ENCODE assay signal across 17 cellular contexts in genomic region chr5:10418654-10419345, GRCh38. TPM values are rescaled to one million over a fixed set of nuclear protein-coding genes. Genes with fewer than 3 reads are reported as not detected.
DNase-seq lines count a peak whose midpoint lies in the region; ATAC-seq, FAIRE-seq and TF ChIP-seq lines count a peak whose summit lies in the region.
"Had no signal": no experiment of that assay in that cellular context is flagged by ENCODE, and none has a peak within 500 bp of the region (broad histone marks: within the 10 kb centered on the region; RNA-seq: fewer than 3 reads in every experiment).

No MANE protein-coding gene starts in this region.

- no peaks in the 10 kb centered on the region for H3K9me3 Mint-ChIP-seq in activated CD4-positive, alpha-beta T cell treated with anti-CD3 and anti-CD28 coated beads, Interleukin-2, amount 10 ng/mL, durations not matched to agents 7 days and 5 days
- H3K9me3 Mint-ChIP-seq: central memory CD8-positive, alpha-beta T cell; IgD-negative memory B cell; type B pancreatic cell had no signal

- H3K36me3 Mint-ChIP-seq in activated CD4-positive, alpha-beta T cell treated with anti-CD3 and anti-CD28 coated beads, Interleukin-2, amount 10 ng/mL, durations not matched to agents 7 days and 5 days (ENCODE audit: low read depth): peaks cover 74% of the 10 kb centered on the region
- H3K36me3 Mint-ChIP-seq: IgD-negative memory B cell had no signal

- H3K27me3 Mint-ChIP-seq in activated CD4-positive, alpha-beta T cell treated with anti-CD3 and anti-CD28 coated beads, Interleukin-2, amount 10 ng/mL, durations not matched to agents 7 days and 5 days: no peaks in the 10 kb centered on the region
- H3K27me3 Mint-ChIP-seq: central memory CD8-positive, alpha-beta T cell; IgD-negative memory B cell; type B pancreatic cell had no signal

- TF ChIP-seq CTCF in Panc1 (IDR thresholded peaks at IDR 0.05): no peak
- no peak for TF ChIP-seq CTCF in GM10266 (IDR thresholded peaks at IDR 0.05; ENCODE audit: control insufficient read depth, insufficient read depth, low read depth, missing control alignments)

- no peaks in the 10 kb centered on the region for H3K27me3 ChIP-seq in Panc1 (ENCODE audit: control insufficient read depth, insufficient read depth, low read length)

- peak overlapping the region; percentile 58 for H3K27ac Mint-ChIP-seq in activated CD4-positive, alpha-beta T cell treated with anti-CD3 and anti-CD28 coated beads, Interleukin-2, amount 10 ng/mL, durations not matched to agents 7 days and 5 days
- H3K27ac Mint-ChIP-seq: IgD-negative memory B cell, type B pancreatic cell had no signal

- BruUV-seq in Panc1 (replicated peaks; lab: Mats Ljungman, UMichigan): TSS peak; percentile 4

- peaks cover 51% of the 10 kb centered on the region for H3K36me3 ChIP-seq in Panc1 (ENCODE audit: control insufficient read depth, insufficient read depth, low read length)

- POLR2A ChIA-PET in activated CD4-positive, alpha-beta T cell treated with anti-CD3 and anti-CD28 coated beads, Interleukin-2, amount 10 ng/mL, durations not matched to agents 7 days and 5 days (lab: Charles Lee): no interaction called here
- POLR2A ChIA-PET in Panc1 (lab: Charles Lee): no interaction called here

- peaks cover 32% of the 10 kb centered on the region for H3K4me1 Mint-ChIP-seq in activated CD4-positive, alpha-beta T cell treated with anti-CD3 and anti-CD28 coated beads, Interleukin-2, amount 10 ng/mL, durations not matched to agents 7 days and 5 days
- H3K4me1 Mint-ChIP-seq: IgD-negative memory B cell had no signal

- TF ChIP-seq POLR2A in H54 (IDR thresholded peaks at IDR 0.05; ENCODE audit: low read depth, low read length): no peak

- no peak overlapping the region for H3K4me3 Mint-ChIP-seq in activated CD4-positive, alpha-beta T cell treated with anti-CD3 and anti-CD28 coated beads, Interleukin-2, amount 10 ng/mL, durations not matched to agents 7 days and 5 days
- H3K4me3 Mint-ChIP-seq: central memory CD8-positive, alpha-beta T cell; IgD-negative memory B cell; type B pancreatic cell had no signal

- intact Hi-C loops in Panc1 (cut with micrococcal nuclease; ENCODE audit: unreplicated experiment): no loop called here

- no peaks in the 10 kb centered on the region for H3K9me3 ChIP-seq in Panc1 (ENCODE audit: control insufficient read depth, insufficient read depth, low read depth, low read length)
- H3K9me3 ChIP-seq: A549 had no signal

- ATAC-seq in GM19438 (IDR thresholded peaks at IDR 0.05; ENCODE audit: low read depth, unreplicated experiment) (peak; percentile 68), HG02870 (IDR thresholded peaks at IDR 0.05; ENCODE audit: unreplicated experiment) (peak; percentile 94), Panc1 (no peak)
- ATAC-seq: A549 had no signal

- no peak for DNase-seq in activated CD4-positive, alpha-beta T cell treated with anti-CD3 and anti-CD28 coated beads, Interleukin-2, amount 10 ng/mL, durations not matched to agents 7 days and 5 days
- no peak for DNase-seq in activated CD4-positive, alpha-beta T cell treated with anti-CD3 and anti-CD28 coated beads, Interleukin-2, amount 50 U/mL, for 4 hours
- DNase-seq in Panc1 (ENCODE audit: low read depth, low spot score) (no peak), H54 (ENCODE audit: insufficient read length, low spot score) (no peak), GM10266 (ENCODE audit: extremely low spot score) (no peak)
- no peak for DNase-seq in stimulated activated CD4-positive, alpha-beta T cell treated with anti-CD3 and anti-CD28 coated beads, Interleukin-12 subunit alpha, Interleukin-12 subunit beta, amount 100 ng/mL, for 4 hours
- DNase-seq: activated CD4-positive, CD25-positive, alpha-beta regulatory T cell treated with anti-CD3 and anti-CD28 coated beads, Interleukin-2, amount 50 U/mL, for 72 hours; head of caudate nucleus; NCI-H1105; stimulated activated CD8-positive, alpha-beta memory T cell treated with anti-CD3 and anti-CD28 coated beads, Interleukin-4, amount 100 ng/mL, for 48 hours had no signal

- H3K4me1 ChIP-seq in Panc1 (ENCODE audit: control insufficient read depth, insufficient read depth, low read length): no peaks in the 10 kb centered on the region

- CTCF ChIA-PET in activated CD4-positive, alpha-beta T cell treated with anti-CD3 and anti-CD28 coated beads, Interleukin-2, amount 10 ng/mL, durations not matched to agents 7 days and 5 days (lab: Charles Lee): interaction anchor here (0.6 to 1.9 kb wide), 3 partner anchors 9 to 21 kb away, joined by 3 to 7 read pairs (median 4); no protein-coding TSS in a partner anchor
- CTCF ChIA-PET in Panc1 (lab: Charles Lee): interaction anchor here (1.0 kb wide), 1 partner anchor 81 kb away, joined by 3 read pairs; no protein-coding TSS in a partner anchor

- no peak overlapping the region for H3K27ac ChIP-seq in Panc1 (ENCODE audit: low read length)
- H3K27ac ChIP-seq: epithelial cell of prostate had no signal

- H3K4me3 ChIP-seq in Panc1 (ENCODE audit: low read depth in 2 of 2, low read length in 2 of 2): no peak overlapping the region
- H3K4me3 ChIP-seq: A549 had no signal

- FAIRE-seq in H54 (lab: Jason Lieb, UNC): no peak
- FAIRE-seq: A549 had no signal

- in situ Hi-C loops in Panc1 (cut with HindIII; ENCODE audit: low pct_unique_long_range_greater_than_20kb, low sequenced_read_pairs): no loop called here

RNA-seq across cellular contexts. Expression of gene ROPN1L, which starts 22.9 kb away (rescaled TPM):
- total RNA-seq in activated CD4-positive, alpha-beta T cell treated with anti-CD3 and anti-CD28 coated beads, Interleukin-2, amount 10 ng/mL, durations not matched to agents 7 days and 5 days: 1 to 10 TPM; 3.1 to 4.1 TPM
- total RNA-seq in Panc1 (2021; ENCODE audit: unreplicated experiment): 3.0 TPM
- polyA plus RNA-seq in Panc1 (2012; ENCODE audit: insufficient read length): 3.3 TPM
